In genomic region chr14:73645248-73645610, GRCh38 we compare ENCODE assay signal across 8 cellular contexts. TPM values are rescaled to one million over a fixed set of nuclear protein-coding genes. Genes with fewer than 3 reads are reported as not detected.
DNase-seq lines count a peak whose midpoint lies in the region; ATAC-seq and TF ChIP-seq lines count a peak whose summit lies in the region.

No MANE protein-coding gene starts in this region.

- H3K14ac ChIP-seq in IMR-90 (replicated peaks; ENCODE audit: low read depth, low read length) = peak overlapping the region; percentile 24

- H4K20me1 ChIP-seq in BLaER1 = no peaks in the 10 kb centered on the region
- H4K20me1 ChIP-seq in IMR-90 (ENCODE audit: insufficient read depth, low read length) = no peaks in the 10 kb centered on the region

- in situ Hi-C loops in IMR-90 (cut with MboI; ENCODE audit: low sequenced_read_pairs) = no loop called here

- H3K27me3 Mint-ChIP-seq in natural killer cell treated with Interleukin-12 subunit alpha and Interleukin-12 subunit beta and Interleukin-15 and Interleukin-18, amount 100 ng/mL, for 72 hours = no peaks in the 10 kb centered on the region

- H3K9me3 Mint-ChIP-seq in natural killer cell treated with Interleukin-12 subunit alpha and Interleukin-12 subunit beta and Interleukin-15 and Interleukin-18, amount 100 ng/mL, for 72 hours = no peaks in the 10 kb centered on the region

- no peak overlapping the region for H2AK5ac ChIP-seq in IMR-90 (ENCODE audit: low read depth, low read length)

- TF ChIP-seq RAD21 in IMR-90 (IDR thresholded peaks at IDR 0.05; ENCODE audit: low read length) = no peak

- H3K36me3 ChIP-seq in BLaER1 (no peaks in the 10 kb centered on the region), IMR-90 (ENCODE audit: control insufficient read depth, insufficient read depth, low read length) (no peaks in the 10 kb centered on the region)

- peak overlapping the region; percentile 80 for H3K9ac ChIP-seq in BLaER1
- H3K9ac ChIP-seq in IMR-90 (ENCODE audit: low read depth, low read length) = peak overlapping the region; percentile 83

- H3K4ac ChIP-seq in IMR-90 (ENCODE audit: low read depth, low read length) = peak overlapping the region; percentile 68

- H2BK120ac ChIP-seq in IMR-90 (ENCODE audit: low read depth, low read length) = no peak overlapping the region

- H3K4me2 ChIP-seq in BLaER1 (peak overlapping the region; percentile 92), IMR-90 (ENCODE audit: low read depth, low read length) (peak overlapping the region; percentile 95)

- 0 out of 2 replicates have a peak, but pooled peaks cover 3% of the 10 kb centered on the region for H3K9me1 ChIP-seq in IMR-90 (ENCODE audit: insufficient read depth, low read length)

- H4K8ac ChIP-seq in IMR-90 (ENCODE audit: low read depth in 2 of 2, low read length in 2 of 2) = peak overlapping the region; percentile 86 to 96; a peak in 3 of 4 replicates

- dilution Hi-C loops in IMR-90 (cut with HindIII; ENCODE audit: low sequenced_read_pairs, unreplicated experiment) = no loop called here

- H2BK5ac ChIP-seq in IMR-90 (ENCODE audit: low read depth, low read length, poor library complexity, severe bottlenecking) = no peak overlapping the region

- DNase-seq in IMR-90 (no peak), choroid plexus epithelial cell (ENCODE audit: low read depth) (no peak), EL (no peak), UCSD-AML1 (lab: John Stamatoyannopoulos, UW; ENCODE audit: unreplicated experiment) (no peak), SKM-1 (lab: John Stamatoyannopoulos, UW; ENCODE audit: unreplicated experiment) (no peak), SIG-M5 treated with dmso at 0.1 percent for 504 hours (lab: John Stamatoyannopoulos, UW; ENCODE audit: unreplicated experiment) (no peak)
- no peak for DNase-seq in natural killer cell treated with Interleukin-12 subunit alpha and Interleukin-12 subunit beta and Interleukin-15 and Interleukin-18, amount 100 ng/mL, for 72 hours (ENCODE audit: low spot score)

- no peaks in the 10 kb centered on the region for H3K27me3 ChIP-seq in BLaER1
- no peaks in the 10 kb centered on the region for H3K27me3 ChIP-seq in IMR-90 (ENCODE audit: control insufficient read depth, insufficient read depth, low read length)

- CTCF ChIA-PET in IMR-90 (lab: Yijun Ruan, JAX) = interaction anchor here (1.5 kb wide), 1 partner anchor 17 kb away, joined by 5 read pairs; no protein-coding TSS in a partner anchor

- peaks cover 10 to 17% of the 10 kb centered on the region in 2 donors for H3K4me1 Mint-ChIP-seq in natural killer cell treated with Interleukin-12 subunit alpha and Interleukin-12 subunit beta and Interleukin-15 and Interleukin-18, amount 100 ng/mL, for 72 hours (ENCODE audit: low read depth in 2 of 2)

- H3K4me3 ChIP-seq in BLaER1 = peak overlapping the region; percentile 87
- H3K4me3 ChIP-seq in IMR-90 (ENCODE audit: insufficient read depth, low read depth, low read length) = peak overlapping the region; percentile 63
- peak overlapping the region; percentile 97 for H3K4me3 ChIP-seq in choroid plexus epithelial cell (ENCODE audit: low read depth, low read length)

- peak overlapping the region; percentile 79 for H3K27ac ChIP-seq in BLaER1
- peak overlapping the region; percentile 59 for H3K27ac ChIP-seq in IMR-90 (ENCODE audit: insufficient read depth, low read length)

- no peak overlapping the region for H2BK20ac ChIP-seq in IMR-90 (ENCODE audit: low read depth, low read length)

- peaks cover 10 to 35% of the 10 kb centered on the region in 2 experiments for H3K79me1 ChIP-seq in IMR-90 (ENCODE audit: low read depth in 1 of 2, low read length in 2 of 2)

- peak overlapping the region; percentile 76 to 86 for H3K27ac Mint-ChIP-seq in natural killer cell treated with Interleukin-12 subunit alpha and Interleukin-12 subunit beta and Interleukin-15 and Interleukin-18, amount 100 ng/mL, for 72 hours

- POLR2A ChIA-PET in IMR-90 (lab: Charles Lee; ENCODE audit: unreplicated experiment) = no interaction called here

- no peak for TF ChIP-seq POLR2A in IMR-90 (IDR thresholded peaks at IDR 0.05; ENCODE audit: low read depth, low read length)

- H3K4me1 ChIP-seq in BLaER1 (peaks cover 17% of the 10 kb centered on the region), IMR-90 (ENCODE audit: control insufficient read depth, insufficient read depth, low read length) (no peaks in the 10 kb centered on the region)

- H4K5ac ChIP-seq in IMR-90 (ENCODE audit: low read depth, low read length) = no peak overlapping the region

- H3K9me3 ChIP-seq in BLaER1 (no peaks in the 10 kb centered on the region), IMR-90 (ENCODE audit: control insufficient read depth, insufficient read depth, low read length) (no peaks in the 10 kb centered on the region)

- no peak for ATAC-seq in IMR-90 (ENCODE audit: low read depth)
- no peak for ATAC-seq in natural killer cell treated with Interleukin-12 subunit alpha and Interleukin-12 subunit beta and Interleukin-15 and Interleukin-18, amount 100 ng/mL, for 72 hours

- H2AFZ ChIP-seq in IMR-90 (replicated peaks; ENCODE audit: low read length, poor library complexity) = peak overlapping the region; percentile 97

- no peak overlapping the region for H3K23ac ChIP-seq in IMR-90 (ENCODE audit: low read depth, low read length)

- no peak overlapping the region for H4K91ac ChIP-seq in IMR-90 (ENCODE audit: insufficient read depth, low read depth, low read length)

- peak overlapping the region; percentile 48 for H3K56ac ChIP-seq in IMR-90 (ENCODE audit: extremely low read depth, insufficient read depth, low read length)

- H3K4me3 Mint-ChIP-seq in natural killer cell treated with Interleukin-12 subunit alpha and Interleukin-12 subunit beta and Interleukin-15 and Interleukin-18, amount 100 ng/mL, for 72 hours = peak overlapping the region; percentile 98

- no peaks in the 10 kb centered on the region for H3K36me3 Mint-ChIP-seq in natural killer cell treated with Interleukin-12 subunit alpha and Interleukin-12 subunit beta and Interleukin-15 and Interleukin-18, amount 100 ng/mL, for 72 hours

- peak overlapping the region; percentile 65 for H2AK9ac ChIP-seq in IMR-90 (replicated peaks; ENCODE audit: low read depth, low read length, poor library complexity)

- no peak overlapping the region for H2BK15ac ChIP-seq in IMR-90 (ENCODE audit: low read depth, low read length)

- H3K18ac ChIP-seq in IMR-90 (ENCODE audit: low read depth, low read length) = no peak overlapping the region

- intact Hi-C loops in IMR-90 (cut with micrococcal nuclease) = no loop called here

- WGBS in IMR-90 (ENCODE audit: extremely low coverage in 2 of 2, insufficient read length in 1 of 2), 2 experiments = 28% methylated on average over 3 of the region's 7 CpGs; no CpG with 5 or more reads in 1 of the 2 experiments

- TF ChIP-seq CTCF in IMR-90 (conservative IDR thresholded peaks at IDR 0.05; ENCODE audit: low read depth, low read length) (no peak), choroid plexus epithelial cell (conservative IDR thresholded peaks at IDR 0.05; ENCODE audit: low read depth, low read length) (no peak)

- no TSS peak for BruUV-seq in IMR-90 (replicated peaks; lab: Mats Ljungman, UMichigan)

TF ChIP-seq in IMR-90, 13 proteins besides CTCF, POLR2A, EP300 and RAD21:
- no peak for TF ChIP-seq MAZ (IDR thresholded peaks at IDR 0.05; ENCODE audit: borderline replicate concordance, low read depth, low read length)
TF ChIP-seq in IMR-90: peak in this region for 0.

RNA-seq across cellular contexts. Expression of gene DNAL1, which starts 0.4 kb away (rescaled TPM):
- 5.4 and 9.7 TPM in 2 replicates for total RNA-seq in IMR-90 (2012; rRNA removed)
- 3.2 and 4.5 TPM in 2 replicates for polyA plus RNA-seq in IMR-90 (2012; rRNA removed)
- 0.31 and 1.9 TPM in 2 replicates for polyA plus RNA-seq in IMR-90 (2012; cell fraction: cytosol; rRNA removed)
- polyA plus RNA-seq in IMR-90 (2012; cell fraction: nucleus; rRNA removed; ENCODE audit: low replicate concordance) = 0.46 and 2.6 TPM in 2 replicates
- 1 to 10 TPM; 7.6 to 9.4 TPM for total RNA-seq in natural killer cell treated with Interleukin-12 subunit alpha and Interleukin-12 subunit beta and Interleukin-15 and Interleukin-18, amount 100 ng/mL, for 72 hours

RNA-seq across cellular contexts. Expression of gene ACOT6, which starts 32.9 kb away (rescaled TPM):
- not detected in 2 replicates for total RNA-seq in IMR-90 (2012; rRNA removed)
- not detected in 2 replicates for polyA plus RNA-seq in IMR-90 (2012; rRNA removed)
- polyA plus RNA-seq in IMR-90 (2012; cell fraction: cytosol; rRNA removed) = not detected in 2 replicates
- not detected in 2 replicates for polyA plus RNA-seq in IMR-90 (2012; cell fraction: nucleus; rRNA removed; ENCODE audit: low replicate concordance)
- not detected for total RNA-seq in natural killer cell treated with Interleukin-12 subunit alpha and Interleukin-12 subunit beta and Interleukin-15 and Interleukin-18, amount 100 ng/mL, for 72 hours

RNA-seq across cellular contexts. Expression of gene ACOT4, which starts 53.6 kb away (rescaled TPM):
- total RNA-seq in IMR-90 (2012; rRNA removed) = 0.28 and 0.54 TPM in 2 replicates
- polyA plus RNA-seq in IMR-90 (2012; rRNA removed) = 0.22 and 0.34 TPM in 2 replicates
- polyA plus RNA-seq in IMR-90 (2012; cell fraction: cytosol; rRNA removed) = 0.25 and 0.31 TPM in 2 replicates
- polyA plus RNA-seq in IMR-90 (2012; cell fraction: nucleus; rRNA removed; ENCODE audit: low replicate concordance) = 0.05 and 0.08 TPM in 2 replicates
- total RNA-seq in natural killer cell treated with Interleukin-12 subunit alpha and Interleukin-12 subunit beta and Interleukin-15 and Interleukin-18, amount 100 ng/mL, for 72 hours = 1 to 10 TPM in 1 of 2 donors, under 1 TPM in 1; 0.84 to 8.9 TPM
